ENCODE assay signal across 3 cellular contexts in genomic region chr1:115309504-115309903, GRCh38. TPM values are rescaled to one million over a fixed set of nuclear protein-coding genes. Genes with fewer than 3 reads are reported as not detected.
"Had no signal": no experiment of that assay in that cellular context is flagged by ENCODE, and none has a peak within 500 bp of the region (broad histone marks: within the 10 kb centered on the region; RNA-seq: fewer than 3 reads in every experiment).

No MANE protein-coding gene starts in this region.

RNA-seq across cellular contexts. Expression of gene NGF, which starts 28.5 kb away (rescaled TPM):
- total RNA-seq: HepG2, HT-29 had no signal
- polyA plus RNA-seq: HepG2, IgD-negative memory B cell had no signal
